Comparison of ENCODE assay signal across 16 cellular contexts in genomic region chr12:131040491-131040890, GRCh38.
A peak's percentile ranks its signal among the peaks of the same experiment; 100 is the strongest.
DNase-seq lines count a peak whose midpoint lies in the region; ATAC-seq and TF ChIP-seq lines count a peak whose summit lies in the region.
"Had no signal": no experiment of that assay in that cellular context is flagged by ENCODE, and none has a peak within 500 bp of the region (broad histone marks: within the 10 kb centered on the region; RNA-seq: fewer than 3 reads in every experiment).

No MANE protein-coding gene starts in this region.

- intact Hi-C loops in lower lobe of right lung (cut with DNase I) (no loop called here), posterior vena cava (cut with DNase I) (no loop called here), A673 (cut with micrococcal nuclease; ENCODE audit: unreplicated experiment) (no loop called here)
- intact Hi-C loops in activated CD8-positive, alpha-beta T cell treated with anti-CD3 and anti-CD28 coated beads for 36 hours (cut with micrococcal nuclease): no loop called here

- H3K9ac ChIP-seq in BLaER1 treated with 17β-estradiol and CSF1 and Interleukin-3, amounts not matched to agents 10 nM and 100 nM: peak overlapping the region in 2 of 11 experiments; percentile 34 to 62; a peak in 2 of 22 replicates
- H3K9ac ChIP-seq: GM23248 had no signal

- H3K4me3 ChIP-seq in BLaER1 treated with 17β-estradiol and CSF1 and Interleukin-3, amounts not matched to agents 10 nM and 100 nM: no peak overlapping the region
- H3K4me3 ChIP-seq in lower lobe of right lung (no peak overlapping the region), A673 (ENCODE audit: low read depth, low read length, poor library complexity, severe bottlenecking) (no peak overlapping the region)
- H3K4me3 ChIP-seq: GM23248, K562 had no signal

- peaks cover 33 to 97% (median 91%) of the 10 kb centered on the region in 10 experiments for H3K4me1 ChIP-seq in BLaER1 treated with 17β-estradiol and CSF1 and Interleukin-3, amounts not matched to agents 10 nM and 100 nM
- H3K4me1 ChIP-seq in lower lobe of right lung (no peaks in the 10 kb centered on the region), A673 (ENCODE audit: insufficient read depth, low read length, poor library complexity, severe bottlenecking) (no peaks in the 10 kb centered on the region)

- H3K9me3 ChIP-seq in BLaER1 treated with 17β-estradiol and CSF1 and Interleukin-3, amounts not matched to agents 10 nM and 100 nM (replicated peaks in 1 of 11): no peaks in the 10 kb centered on the region
- H3K9me3 ChIP-seq in lower lobe of right lung: no peaks in the 10 kb centered on the region
- H3K9me3 ChIP-seq in A673 (ENCODE audit: low read depth, low read length, poor library complexity, severe bottlenecking): no peaks in the 10 kb centered on the region

- H3K27ac Mint-ChIP-seq in activated CD8-positive, alpha-beta T cell treated with anti-CD3 and anti-CD28 coated beads for 36 hours: no peak overlapping the region
- H3K27ac Mint-ChIP-seq: CD8-positive, alpha-beta T cell had no signal

- POLR2A ChIA-PET in activated CD8-positive, alpha-beta T cell treated with anti-CD3 and anti-CD28 coated beads for 36 hours (lab: Charles Lee): no interaction called here
- POLR2A ChIA-PET in A673 (lab: Charles Lee; ENCODE audit: low non-redundant PET): no interaction called here

- peaks cover 1% of the 10 kb centered on the region for H3K4me1 Mint-ChIP-seq in activated CD8-positive, alpha-beta T cell treated with anti-CD3 and anti-CD28 coated beads for 36 hours (ENCODE audit: low read depth)

- no TSS peak for BruUV-seq in A673 (replicated peaks; lab: Mats Ljungman, UMichigan)

- CTCF ChIA-PET in activated CD8-positive, alpha-beta T cell treated with anti-CD3 and anti-CD28 coated beads for 36 hours (lab: Charles Lee): no interaction called here
- CTCF ChIA-PET in A673 (lab: Charles Lee): no interaction called here

- DNase-seq in DMS53 treated with DMSO at 0.1 percent for 48 hours (lab: John Stamatoyannopoulos, UW; ENCODE audit: unreplicated experiment) (peak; percentile 27), lower lobe of right lung (peak; percentile 33), posterior vena cava (ENCODE audit: low spot score) (peak; percentile 48), A673 (ENCODE audit: low spot score) (no peak), HuH-7.5 (ENCODE audit: low spot score) (no peak)
- DNase-seq in activated CD8-positive, alpha-beta T cell treated with anti-CD3 and anti-CD28 coated beads for 36 hours: no peak
- DNase-seq: AML-193; Calu3; CD8-positive, alpha-beta T cell; GM23248; HCEC 1CT; IMR-90 had no signal

- peaks cover 0 to 26% (median 0%) of the 10 kb centered on the region in 11 experiments; a peak in 5 of 22 replicates for H3K27me3 ChIP-seq in BLaER1 treated with 17β-estradiol and CSF1 and Interleukin-3, amounts not matched to agents 10 nM and 100 nM
- no peaks in the 10 kb centered on the region for H3K27me3 ChIP-seq in lower lobe of right lung (ENCODE audit: low read depth)
- H3K27me3 ChIP-seq in A673 (replicated peaks; ENCODE audit: insufficient read depth, low read depth, low read length, poor library complexity): peaks cover 31% of the 10 kb centered on the region

- no peaks in the 10 kb centered on the region for H3K27me3 Mint-ChIP-seq in activated CD8-positive, alpha-beta T cell treated with anti-CD3 and anti-CD28 coated beads for 36 hours

- no peaks in the 10 kb centered on the region for H4K20me1 ChIP-seq in BLaER1 treated with 17β-estradiol and CSF1 and Interleukin-3, amounts not matched to agents 10 nM and 100 nM

- no peaks in the 10 kb centered on the region for H3K36me3 Mint-ChIP-seq in activated CD8-positive, alpha-beta T cell treated with anti-CD3 and anti-CD28 coated beads for 36 hours (ENCODE audit: low read depth)
- H3K36me3 Mint-ChIP-seq: CD8-positive, alpha-beta T cell had no signal

- ATAC-seq in lower lobe of right lung (no peak), HG03442 (IDR thresholded peaks at IDR 0.05; ENCODE audit: unreplicated experiment) (no peak)
- ATAC-seq in activated CD8-positive, alpha-beta T cell treated with anti-CD3 and anti-CD28 coated beads for 36 hours: no peak
- ATAC-seq: CD8-positive, alpha-beta T cell; K562 had no signal

- peak overlapping the region in 10 of 11 experiments; percentile 4 to 94 (median 88); a peak in 18 of 22 replicates for H3K4me2 ChIP-seq in BLaER1 treated with 17β-estradiol and CSF1 and Interleukin-3, amounts not matched to agents 10 nM and 100 nM

- no peak for TF ChIP-seq CTCF in lower lobe of right lung (IDR thresholded peaks at IDR 0.05)
- no peak for TF ChIP-seq CTCF in activated CD8-positive, alpha-beta T cell treated with anti-CD3 and anti-CD28 coated beads for 36 hours (IDR thresholded peaks at IDR 0.05)
- TF ChIP-seq CTCF in A673 (conservative IDR thresholded peaks at IDR 0.05; ENCODE audit: low read depth, low read length): no peak

- H3K27ac ChIP-seq in BLaER1 treated with 17β-estradiol and CSF1 and Interleukin-3, amounts not matched to agents 10 nM and 100 nM: no peak overlapping the region
- H3K27ac ChIP-seq in lower lobe of right lung: no peak overlapping the region
- no peak overlapping the region for H3K27ac ChIP-seq in A673 (ENCODE audit: low read depth, low read length, poor library complexity, severe bottlenecking)
- H3K27ac ChIP-seq: GM23248, HL-60 had no signal

- H3K4me3 Mint-ChIP-seq in activated CD8-positive, alpha-beta T cell treated with anti-CD3 and anti-CD28 coated beads for 36 hours: no peak overlapping the region
- H3K4me3 Mint-ChIP-seq: CD8-positive, alpha-beta T cell had no signal

- H3K9me3 Mint-ChIP-seq in activated CD8-positive, alpha-beta T cell treated with anti-CD3 and anti-CD28 coated beads for 36 hours: no peaks in the 10 kb centered on the region
- H3K9me3 Mint-ChIP-seq: CD8-positive, alpha-beta T cell had no signal

- no peaks in the 10 kb centered on the region for H3K36me3 ChIP-seq in BLaER1 treated with 17β-estradiol and CSF1 and Interleukin-3, amounts not matched to agents 10 nM and 100 nM
- H3K36me3 ChIP-seq in lower lobe of right lung (peaks cover 11% of the 10 kb centered on the region), A673 (ENCODE audit: insufficient read depth, low read length, poor library complexity, severe bottlenecking) (no peaks in the 10 kb centered on the region)

Comparison
In these comparisons a context has a peak if more than half of its experiments do, and no peak if none do; other contexts are left out.
1. DNase-seq: peak in DMS53 treated with DMSO at 0.1 percent for 48 hours (single experiment), lower lobe of right lung (single experiment) and posterior vena cava (single experiment); none in activated CD8-positive, alpha-beta T cell treated with anti-CD3 and anti-CD28 coated beads for 36 hours (single experiment), A673 (single experiment) and HuH-7.5 (single experiment).